Comparison of ENCODE assay signal across 1 cellular context in genomic region chr17:80456465-80457235, GRCh38.
A peak's percentile ranks its signal among the peaks of the same experiment; 100 is the strongest.
TF ChIP-seq lines count a peak whose summit lies in the region.

No MANE protein-coding gene starts in this region.

TF ChIP-seq in K562, 482 proteins besides CTCF, POLR2A, EP300 and RAD21 (continues in another document):
- TF ChIP-seq PRPF4 (IDR thresholded peaks at IDR 0.05; ENCODE audit: insufficient read depth, low read depth, low read length, poor library complexity, severe bottlenecking) (no peak), RCOR1 (IDR thresholded peaks at IDR 0.05; ENCODE audit: borderline replicate concordance in 1 of 2, low read depth in 2 of 2, low read length in 2 of 2) (peak in 1 of 2 experiments; percentile 73; a peak in 2 of 4 replicates), HDAC2 (IDR thresholded peaks at IDR 0.05) (peak; percentile 63; the same call in 1 of the 2 replicates), ZNF76 (CRISPR knock-in tag; IDR thresholded peaks at IDR 0.05; ENCODE audit: borderline replicate concordance) (no peak), KDM1A (IDR thresholded peaks at IDR 0.05) (peak; percentile 89; a peak in 2 of 4 replicates), BCOR (IDR thresholded peaks at IDR 0.05) (0 out of 2 replicates have a peak, but pooled peaks have one; percentile 19), FUS (optimal IDR thresholded peaks at IDR 0.05; ENCODE audit: low read depth, low read length) (no peak), CEBPB (tag; IDR thresholded peaks at IDR 0.05) (no peak), RFX1 (IDR thresholded peaks at IDR 0.05) (no peak), KLF16 (IDR thresholded peaks at IDR 0.05) (peak; percentile 70; the same call in 1 of the 2 replicates), NFATC3 (IDR thresholded peaks at IDR 0.05) (no peak), RBBP5 (IDR thresholded peaks at IDR 0.05; ENCODE audit: borderline replicate concordance, insufficient read depth, low read length, poor library complexity, severe bottlenecking) (peak; percentile 3), ZNF436 (CRISPR knock-in tag; IDR thresholded peaks at IDR 0.05) (no peak), ZNF584 (CRISPR knock-in tag; IDR thresholded peaks at IDR 0.05; ENCODE audit: low read depth) (0 out of 2 replicates have a peak, but pooled peaks have one; percentile 63), ZNF3 (CRISPR knock-in tag; IDR thresholded peaks at IDR 0.05) (no peak), TSC22D4 (tag; IDR thresholded peaks at IDR 0.05) (no peak), E2F6 (IDR thresholded peaks at IDR 0.05; ENCODE audit: borderline replicate concordance in 1 of 2, extremely low read depth in 1 of 2, insufficient read depth in 1 of 2, insufficient read length in 1 of 2, low read depth in 1 of 2, low read length in 1 of 2, poor library complexity in 1 of 2, severe bottlenecking in 1 of 2) (peak in 1 of 2 experiments; percentile 28), MYC (IDR thresholded peaks at IDR 0.05; ENCODE audit: low read depth, low read length) (0 out of 2 replicates have a peak, but pooled peaks have one; percentile 26), MYC (CRISPR knock-in tag; IDR thresholded peaks at IDR 0.05; ENCODE audit: borderline replicate concordance, low read depth) (no peak), POLR2AphosphoS2 (IDR thresholded peaks at IDR 0.05; ENCODE audit: low read length) (no peak), ZFP1 (CRISPR knock-in tag; IDR thresholded peaks at IDR 0.05) (no peak), TBP (optimal IDR thresholded peaks at IDR 0.05; ENCODE audit: low read depth, low read length) (no peak), MAZ (CRISPR knock-in tag; conservative IDR thresholded peaks at IDR 0.05 in 1 of 2, IDR thresholded peaks at IDR 0.05 in 1 of 2) (0 out of 4 replicates have a peak, but pooled peaks of 1 of the 2 experiments have one; percentile 5), KLF10 (CRISPR knock-in tag; IDR thresholded peaks at IDR 0.05) (no peak), EGR1 (conservative IDR thresholded peaks at IDR 0.05) (peak; percentile 71), CREM (IDR thresholded peaks at IDR 0.05; ENCODE audit: low read depth) (0 out of 2 replicates have a peak, but pooled peaks have one; percentile 4), SMARCE1 (IDR thresholded peaks at IDR 0.05) (peak; percentile 40; the same call in 1 of the 2 replicates), ILF3 (IDR thresholded peaks at IDR 0.05; ENCODE audit: borderline replicate concordance) (no peak), ETV1 (tag; conservative IDR thresholded peaks at IDR 0.05; ENCODE audit: low read depth) (0 out of 2 replicates have a peak, but pooled peaks have one; percentile 20), SMAD4 (CRISPR knock-in tag; conservative IDR thresholded peaks at IDR 0.05) (0 out of 2 replicates have a peak, but pooled peaks have one; percentile 52), TGIF2 (CRISPR knock-in tag; IDR thresholded peaks at IDR 0.05) (no peak), U2AF1 (optimal IDR thresholded peaks at IDR 0.05; ENCODE audit: low read depth, low read length) (no peak), MTA2 (IDR thresholded peaks at IDR 0.05; ENCODE audit: low read depth) (no peak), UBTF (IDR thresholded peaks at IDR 0.05; ENCODE audit: borderline replicate concordance in 1 of 2, low read depth in 2 of 2, low read length in 2 of 2) (0 out of 4 replicates have a peak, but pooled peaks of 1 of the 2 experiments have one; percentile 32), ETV6 (IDR thresholded peaks at IDR 0.05; ENCODE audit: borderline replicate concordance in 1 of 2, low read depth in 2 of 2, low read length in 1 of 2) (no peak), ETV6 (CRISPR knock-in tag; IDR thresholded peaks at IDR 0.05; ENCODE audit: borderline replicate concordance) (no peak), ATF3 (IDR thresholded peaks at IDR 0.05) (no peak), ATF3 (CRISPR knock-in tag; conservative IDR thresholded peaks at IDR 0.05) (no peak), PHF21A (IDR thresholded peaks at IDR 0.05; ENCODE audit: borderline replicate concordance, low read depth) (0 out of 2 replicates have a peak, but pooled peaks have one; percentile 39)
- TF ChIP-seq, protein P1, sequence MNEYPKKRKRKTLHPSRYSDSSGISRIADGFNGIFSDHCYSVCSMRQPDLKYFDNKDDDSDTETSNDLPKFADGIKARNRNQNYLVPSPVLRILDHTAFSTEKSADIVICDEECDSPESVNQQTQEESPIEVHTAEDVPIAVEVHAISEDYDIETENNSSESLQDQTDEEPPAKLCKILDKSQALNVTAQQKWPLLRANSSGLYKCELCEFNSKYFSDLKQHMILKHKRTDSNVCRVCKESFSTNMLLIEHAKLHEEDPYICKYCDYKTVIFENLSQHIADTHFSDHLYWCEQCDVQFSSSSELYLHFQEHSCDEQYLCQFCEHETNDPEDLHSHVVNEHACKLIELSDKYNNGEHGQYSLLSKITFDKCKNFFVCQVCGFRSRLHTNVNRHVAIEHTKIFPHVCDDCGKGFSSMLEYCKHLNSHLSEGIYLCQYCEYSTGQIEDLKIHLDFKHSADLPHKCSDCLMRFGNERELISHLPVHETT (CRISPR knock-in tag; conservative IDR thresholded peaks at IDR 0.05 in 1 of 2, IDR thresholded peaks at IDR 0.05 in 1 of 2): peak in 1 of 2 experiments; percentile 30; a peak in 1 of 4 replicates
- TF ChIP-seq, protein P2, sequence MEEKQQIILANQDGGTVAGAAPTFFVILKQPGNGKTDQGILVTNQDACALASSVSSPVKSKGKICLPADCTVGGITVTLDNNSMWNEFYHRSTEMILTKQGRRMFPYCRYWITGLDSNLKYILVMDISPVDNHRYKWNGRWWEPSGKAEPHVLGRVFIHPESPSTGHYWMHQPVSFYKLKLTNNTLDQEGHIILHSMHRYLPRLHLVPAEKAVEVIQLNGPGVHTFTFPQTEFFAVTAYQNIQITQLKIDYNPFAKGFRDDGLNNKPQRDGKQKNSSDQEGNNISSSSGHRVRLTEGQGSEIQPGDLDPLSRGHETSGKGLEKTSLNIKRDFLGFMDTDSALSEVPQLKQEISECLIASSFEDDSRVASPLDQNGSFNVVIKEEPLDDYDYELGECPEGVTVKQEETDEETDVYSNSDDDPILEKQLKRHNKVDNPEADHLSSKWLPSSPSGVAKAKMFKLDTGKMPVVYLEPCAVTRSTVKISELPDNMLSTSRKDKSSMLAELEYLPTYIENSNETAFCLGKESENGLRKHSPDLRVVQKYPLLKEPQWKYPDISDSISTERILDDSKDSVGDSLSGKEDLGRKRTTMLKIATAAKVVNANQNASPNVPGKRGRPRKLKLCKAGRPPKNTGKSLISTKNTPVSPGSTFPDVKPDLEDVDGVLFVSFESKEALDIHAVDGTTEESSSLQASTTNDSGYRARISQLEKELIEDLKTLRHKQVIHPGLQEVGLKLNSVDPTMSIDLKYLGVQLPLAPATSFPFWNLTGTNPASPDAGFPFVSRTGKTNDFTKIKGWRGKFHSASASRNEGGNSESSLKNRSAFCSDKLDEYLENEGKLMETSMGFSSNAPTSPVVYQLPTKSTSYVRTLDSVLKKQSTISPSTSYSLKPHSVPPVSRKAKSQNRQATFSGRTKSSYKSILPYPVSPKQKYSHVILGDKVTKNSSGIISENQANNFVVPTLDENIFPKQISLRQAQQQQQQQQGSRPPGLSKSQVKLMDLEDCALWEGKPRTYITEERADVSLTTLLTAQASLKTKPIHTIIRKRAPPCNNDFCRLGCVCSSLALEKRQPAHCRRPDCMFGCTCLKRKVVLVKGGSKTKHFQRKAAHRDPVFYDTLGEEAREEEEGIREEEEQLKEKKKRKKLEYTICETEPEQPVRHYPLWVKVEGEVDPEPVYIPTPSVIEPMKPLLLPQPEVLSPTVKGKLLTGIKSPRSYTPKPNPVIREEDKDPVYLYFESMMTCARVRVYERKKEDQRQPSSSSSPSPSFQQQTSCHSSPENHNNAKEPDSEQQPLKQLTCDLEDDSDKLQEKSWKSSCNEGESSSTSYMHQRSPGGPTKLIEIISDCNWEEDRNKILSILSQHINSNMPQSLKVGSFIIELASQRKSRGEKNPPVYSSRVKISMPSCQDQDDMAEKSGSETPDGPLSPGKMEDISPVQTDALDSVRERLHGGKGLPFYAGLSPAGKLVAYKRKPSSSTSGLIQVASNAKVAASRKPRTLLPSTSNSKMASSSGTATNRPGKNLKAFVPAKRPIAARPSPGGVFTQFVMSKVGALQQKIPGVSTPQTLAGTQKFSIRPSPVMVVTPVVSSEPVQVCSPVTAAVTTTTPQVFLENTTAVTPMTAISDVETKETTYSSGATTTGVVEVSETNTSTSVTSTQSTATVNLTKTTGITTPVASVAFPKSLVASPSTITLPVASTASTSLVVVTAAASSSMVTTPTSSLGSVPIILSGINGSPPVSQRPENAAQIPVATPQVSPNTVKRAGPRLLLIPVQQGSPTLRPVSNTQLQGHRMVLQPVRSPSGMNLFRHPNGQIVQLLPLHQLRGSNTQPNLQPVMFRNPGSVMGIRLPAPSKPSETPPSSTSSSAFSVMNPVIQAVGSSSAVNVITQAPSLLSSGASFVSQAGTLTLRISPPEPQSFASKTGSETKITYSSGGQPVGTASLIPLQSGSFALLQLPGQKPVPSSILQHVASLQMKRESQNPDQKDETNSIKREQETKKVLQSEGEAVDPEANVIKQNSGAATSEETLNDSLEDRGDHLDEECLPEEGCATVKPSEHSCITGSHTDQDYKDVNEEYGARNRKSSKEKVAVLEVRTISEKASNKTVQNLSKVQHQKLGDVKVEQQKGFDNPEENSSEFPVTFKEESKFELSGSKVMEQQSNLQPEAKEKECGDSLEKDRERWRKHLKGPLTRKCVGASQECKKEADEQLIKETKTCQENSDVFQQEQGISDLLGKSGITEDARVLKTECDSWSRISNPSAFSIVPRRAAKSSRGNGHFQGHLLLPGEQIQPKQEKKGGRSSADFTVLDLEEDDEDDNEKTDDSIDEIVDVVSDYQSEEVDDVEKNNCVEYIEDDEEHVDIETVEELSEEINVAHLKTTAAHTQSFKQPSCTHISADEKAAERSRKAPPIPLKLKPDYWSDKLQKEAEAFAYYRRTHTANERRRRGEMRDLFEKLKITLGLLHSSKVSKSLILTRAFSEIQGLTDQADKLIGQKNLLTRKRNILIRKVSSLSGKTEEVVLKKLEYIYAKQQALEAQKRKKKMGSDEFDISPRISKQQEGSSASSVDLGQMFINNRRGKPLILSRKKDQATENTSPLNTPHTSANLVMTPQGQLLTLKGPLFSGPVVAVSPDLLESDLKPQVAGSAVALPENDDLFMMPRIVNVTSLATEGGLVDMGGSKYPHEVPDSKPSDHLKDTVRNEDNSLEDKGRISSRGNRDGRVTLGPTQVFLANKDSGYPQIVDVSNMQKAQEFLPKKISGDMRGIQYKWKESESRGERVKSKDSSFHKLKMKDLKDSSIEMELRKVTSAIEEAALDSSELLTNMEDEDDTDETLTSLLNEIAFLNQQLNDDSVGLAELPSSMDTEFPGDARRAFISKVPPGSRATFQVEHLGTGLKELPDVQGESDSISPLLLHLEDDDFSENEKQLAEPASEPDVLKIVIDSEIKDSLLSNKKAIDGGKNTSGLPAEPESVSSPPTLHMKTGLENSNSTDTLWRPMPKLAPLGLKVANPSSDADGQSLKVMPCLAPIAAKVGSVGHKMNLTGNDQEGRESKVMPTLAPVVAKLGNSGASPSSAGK (IDR thresholded peaks at IDR 0.05): 0 out of 2 replicates have a peak, but pooled peaks have one; percentile 22
- TF ChIP-seq, protein P3, sequence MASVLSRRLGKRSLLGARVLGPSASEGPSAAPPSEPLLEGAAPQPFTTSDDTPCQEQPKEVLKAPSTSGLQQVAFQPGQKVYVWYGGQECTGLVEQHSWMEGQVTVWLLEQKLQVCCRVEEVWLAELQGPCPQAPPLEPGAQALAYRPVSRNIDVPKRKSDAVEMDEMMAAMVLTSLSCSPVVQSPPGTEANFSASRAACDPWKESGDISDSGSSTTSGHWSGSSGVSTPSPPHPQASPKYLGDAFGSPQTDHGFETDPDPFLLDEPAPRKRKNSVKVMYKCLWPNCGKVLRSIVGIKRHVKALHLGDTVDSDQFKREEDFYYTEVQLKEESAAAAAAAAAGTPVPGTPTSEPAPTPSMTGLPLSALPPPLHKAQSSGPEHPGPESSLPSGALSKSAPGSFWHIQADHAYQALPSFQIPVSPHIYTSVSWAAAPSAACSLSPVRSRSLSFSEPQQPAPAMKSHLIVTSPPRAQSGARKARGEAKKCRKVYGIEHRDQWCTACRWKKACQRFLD (CRISPR knock-in tag; IDR thresholded peaks at IDR 0.05): peak; percentile 18; the same call in 1 of the 2 replicates
